Comparison of ENCODE assay signal across 11 cellular contexts in genomic region chr13:108268713-108269112, GRCh38. TPM values are rescaled to one million over a fixed set of nuclear protein-coding genes. Genes with fewer than 3 reads are reported as not detected.
DNase-seq lines count a peak whose midpoint lies in the region; ATAC-seq and TF ChIP-seq lines count a peak whose summit lies in the region.
"Had no signal": no experiment of that assay in that cellular context is flagged by ENCODE, and none has a peak within 500 bp of the region (broad histone marks: within the 10 kb centered on the region; RNA-seq: fewer than 3 reads in every experiment).

No MANE protein-coding gene starts in this region.

- no peaks in the 10 kb centered on the region for H3K79me2 ChIP-seq in GM23248 (ENCODE audit: insufficient read depth)

- H3K9ac ChIP-seq in GM23248: no peak overlapping the region

- peak overlapping the region; percentile 63 for H3K4me3 Mint-ChIP-seq in CD4-positive, alpha-beta T cell
- H3K4me3 Mint-ChIP-seq in T-helper 17 cell: peak overlapping the region; percentile 21
- H3K4me3 Mint-ChIP-seq in Calu3 (ENCODE audit: low read depth, unreplicated experiment): no peak overlapping the region

- H3K4me3 ChIP-seq in lung (no peak overlapping the region), GM23248 (no peak overlapping the region)

- POLR2A ChIA-PET in CD4-positive, alpha-beta T cell (lab: Charles Lee): interaction anchor here (0.7 to 1.5 kb wide), 3 partner anchors 17 to 141 kb away, joined by 3 to 10 read pairs (median 5); no protein-coding TSS in a partner anchor

- peak overlapping the region; percentile 87 for H3K27ac Mint-ChIP-seq in CD4-positive, alpha-beta T cell
- H3K27ac Mint-ChIP-seq in T-helper 17 cell (peak overlapping the region; percentile 93), Calu3 (ENCODE audit: unreplicated experiment) (no peak overlapping the region)

- no peaks in the 10 kb centered on the region for H3K9me3 ChIP-seq in CD4-positive, alpha-beta T cell (ENCODE audit: control insufficient read depth, low read length)
- H3K9me3 ChIP-seq in T-helper 17 cell (ENCODE audit: control insufficient read depth, low read length, poor library complexity, severe bottlenecking): no peaks in the 10 kb centered on the region
- no peaks in the 10 kb centered on the region for H3K9me3 ChIP-seq in lung (ENCODE audit: control insufficient read depth in 2 of 2, insufficient read depth in 1 of 2, low read length in 1 of 2)
- H3K9me3 ChIP-seq in GM23248 (ENCODE audit: low read depth): no peaks in the 10 kb centered on the region

- peaks cover 0 to 9% of the 10 kb centered on the region in 2 donors for H3K4me1 ChIP-seq in lung (ENCODE audit: control insufficient read depth in 2 of 2, insufficient read depth in 2 of 2, low read length in 2 of 2)
- H3K4me1 ChIP-seq in GM23248 (ENCODE audit: insufficient read depth): peaks cover 17% of the 10 kb centered on the region

- in situ Hi-C loops in GM23248 (cut with MboI): no loop called here

- H3K27me3 ChIP-seq in CD4-positive, alpha-beta T cell (ENCODE audit: control insufficient read depth, insufficient read depth, low read length): no peaks in the 10 kb centered on the region
- H3K27me3 ChIP-seq in lung (ENCODE audit: control insufficient read depth, insufficient read depth) (no peaks in the 10 kb centered on the region), GM23248 (replicated peaks; ENCODE audit: insufficient read depth) (no peaks in the 10 kb centered on the region)

- WGBS in lung, 2 donors: 32 to 58% methylated on average over 2 of the region's 2 CpGs
- 93 to 94% methylated on average over 2 of the region's 2 CpGs for WGBS in GM23248 (ENCODE audit: low coverage in 1 of 2, low lambda C conversion rate in 2 of 2, missing lambda C conversion rate in 2 of 2), 2 experiments

- TF ChIP-seq CTCF in CD4-positive, alpha-beta T cell (IDR thresholded peaks at IDR 0.05): no peak
- TF ChIP-seq CTCF in lung (IDR thresholded peaks at IDR 0.05; ENCODE audit: control extremely low read depth, extremely low read depth) (no peak), Calu3 (IDR thresholded peaks at IDR 0.05; ENCODE audit: unreplicated experiment) (no peak)

- no peak overlapping the region for H2AFZ ChIP-seq in GM23248

- H3K9me2 ChIP-seq in GM23248 (ENCODE audit: insufficient read depth): no peaks in the 10 kb centered on the region

- H4K20me1 ChIP-seq in GM23248 (ENCODE audit: insufficient read depth): no peaks in the 10 kb centered on the region

- H3K4me1 Mint-ChIP-seq in CD4-positive, alpha-beta T cell (ENCODE audit: low read depth): peaks cover 59% of the 10 kb centered on the region
- H3K4me1 Mint-ChIP-seq in T-helper 17 cell: peaks cover 33% of the 10 kb centered on the region
- H3K4me1 Mint-ChIP-seq in Calu3 (ENCODE audit: low read depth, unreplicated experiment): no peaks in the 10 kb centered on the region

- CTCF ChIA-PET in CD4-positive, alpha-beta T cell (lab: Charles Lee): interaction anchor here (1.1 kb wide), 1 partner anchor 46 kb away, joined by 3 read pairs; no protein-coding TSS in a partner anchor
- CTCF ChIA-PET in Calu3 (lab: Charles Lee): interaction anchor here (0.6 kb wide), 1 partner anchor 11 kb away, joined by 3 read pairs; no protein-coding TSS in a partner anchor

- ATAC-seq in CD4-positive, alpha-beta T cell (ENCODE audit: poor library complexity): no peak
- peak; percentile 18 for ATAC-seq in GM21381 (IDR thresholded peaks at IDR 0.05; ENCODE audit: unreplicated experiment)
- no peak for ATAC-seq in T-helper 17 cell
- ATAC-seq in lung (ENCODE audit: insufficient read depth, low FRiP score): peak; percentile 20
- no peak for ATAC-seq in HG02588 (IDR thresholded peaks at IDR 0.05; ENCODE audit: unreplicated experiment)

- no peak overlapping the region for H3K4me2 ChIP-seq in GM23248 (ENCODE audit: unreplicated experiment)

- BruUV-seq in Calu3 (replicated peaks; lab: Mats Ljungman, UMichigan): no TSS peak

- no peak overlapping the region for H3K27ac ChIP-seq in CD4-positive, alpha-beta T cell (ENCODE audit: low read depth, low read length)
- H3K27ac ChIP-seq in lung (ENCODE audit: low read depth in 1 of 2, low read length in 1 of 2) (peak overlapping the region in 1 of 2 donors; percentile 80), GM23248 (no peak overlapping the region)

- intact Hi-C loops in CD4-positive, alpha-beta T cell (cut with DNase I, micrococcal nuclease): no loop called here
- intact Hi-C loops in Calu3 (cut with micrococcal nuclease; ENCODE audit: unreplicated experiment): no loop called here

- no peaks in the 10 kb centered on the region for H3K27me3 Mint-ChIP-seq in CD4-positive, alpha-beta T cell
- H3K27me3 Mint-ChIP-seq in T-helper 17 cell (no peaks in the 10 kb centered on the region), Calu3 (ENCODE audit: unreplicated experiment) (no peaks in the 10 kb centered on the region)

- H3K36me3 ChIP-seq in lung (ENCODE audit: control insufficient read depth in 2 of 2, insufficient read depth in 2 of 2, low read length in 2 of 2) (no peaks in the 10 kb centered on the region), GM23248 (ENCODE audit: low read depth) (no peaks in the 10 kb centered on the region)

- H3K36me3 Mint-ChIP-seq in CD4-positive, alpha-beta T cell (ENCODE audit: low read depth): no peaks in the 10 kb centered on the region
- H3K36me3 Mint-ChIP-seq in T-helper 17 cell (ENCODE audit: low read depth) (no peaks in the 10 kb centered on the region), Calu3 (ENCODE audit: insufficient read depth, unreplicated experiment) (no peaks in the 10 kb centered on the region)

- H3K9me3 Mint-ChIP-seq in CD4-positive, alpha-beta T cell: no peaks in the 10 kb centered on the region
- H3K9me3 Mint-ChIP-seq in Calu3 (ENCODE audit: low read depth, unreplicated experiment): no peaks in the 10 kb centered on the region

- DNase-seq in CD4-positive, alpha-beta T cell: no peak
- no peak for DNase-seq in T-helper 17 cell
- DNase-seq in lung (ENCODE audit: low spot score): no peak
- DNase-seq in Calu3: no peak
- DNase-seq in GM23248: no peak
- no peak for DNase-seq in AML-193 (lab: John Stamatoyannopoulos, UW)
- DNase-seq: activated CD8-positive, alpha-beta memory T cell treated with anti-CD3 and anti-CD28 coated beads, Interleukin-2, amount 50 U/mL, for 48 hours; NCI-H1417 treated with DMSO at 0.1 percent for 48 hours; stimulated activated CD4-positive, alpha-beta T cell treated with anti-CD3 and anti-CD28 coated beads, Interleukin-1b, Interleukin-23, amount 100 ng/mL, for 48 hours had no signal

- peaks cover 10% of the 10 kb centered on the region; the same call in 1 of the 2 replicates for H3F3A ChIP-seq in GM23248 (ENCODE audit: insufficient read depth)

RNA-seq across cellular contexts. Expression of gene TNFSF13B, which starts 0.8 kb away (rescaled TPM):
- 1 to 10 TPM; 1.6 to 1.8 TPM for total RNA-seq in CD4-positive, alpha-beta T cell
- total RNA-seq in T-helper 17 cell (10 to 100 TPM in 1 of 2 donors, 1 to 10 TPM in 1; 9.7 to 10.3 TPM), lung (10 to 100 TPM; 17.5 to 32.9 TPM), Calu3 (2022) (0.97 and 1.8 TPM in 2 replicates)
- polyA plus RNA-seq in lung (10 to 100 TPM in 1 of 2 donors, 1 to 10 TPM in 1; 6.0 to 32.4 TPM), GM23248 (2016; fragmentation: Nextera tagmentation; extraction: Ambion mirVana) (0.14 and 0.40 TPM in 2 replicates)
- 0.13 and 2.5 TPM in 2 replicates for total RNA-seq in GM23248 (2014; rRNA removed; shearing (Covaris generic))

RNA-seq across cellular contexts. Expression of gene ABHD13, which starts 50.5 kb away (rescaled TPM):
- total RNA-seq in CD4-positive, alpha-beta T cell: 10 to 100 TPM; 18.0 to 18.6 TPM
- total RNA-seq in T-helper 17 cell (10 to 100 TPM; 13.2 to 16.4 TPM), lung (10 to 100 TPM in 1 of 2 donors, 1 to 10 TPM in 1; 8.7 to 17.5 TPM), Calu3 (2022) (3.2 and 3.4 TPM in 2 replicates)
- polyA plus RNA-seq in lung (1 to 10 TPM; 4.7 to 7.8 TPM), GM23248 (2016; fragmentation: Nextera tagmentation; extraction: Ambion mirVana) (9.0 and 10.3 TPM in 2 replicates)
- total RNA-seq in GM23248 (2014; rRNA removed; shearing (Covaris generic)): 5.9 and 7.5 TPM in 2 replicates

RNA-seq across cellular contexts. Expression of gene LIG4, which starts 53.4 kb away (rescaled TPM):
- 1 to 10 TPM; 1.5 to 1.6 TPM for total RNA-seq in CD4-positive, alpha-beta T cell
- total RNA-seq in T-helper 17 cell (1 to 10 TPM; 3.8 to 4.7 TPM), lung (10 to 100 TPM in 1 of 2 donors, 1 to 10 TPM in 1; 8.6 to 10.4 TPM), Calu3 (2022) (2.7 and 3.1 TPM in 2 replicates)
- polyA plus RNA-seq in lung (1 to 10 TPM; 6.9 to 7.6 TPM), GM23248 (2016; fragmentation: Nextera tagmentation; extraction: Ambion mirVana) (4.8 and 4.9 TPM in 2 replicates)
- total RNA-seq in GM23248 (2014; rRNA removed; shearing (Covaris generic)): 7.2 and 8.8 TPM in 2 replicates

Comparison
In these comparisons a context has a peak if more than half of its experiments do, and no peak if none do; other contexts are left out.
1. ATAC-seq: peak in GM21381 (single experiment) and lung (single experiment); none in CD4-positive, alpha-beta T cell (single experiment), T-helper 17 cell (single experiment) and HG02588 (single experiment).